8 cellular contexts compared by ENCODE assay signal in genomic region chr1:116666747-116667576, GRCh38. TPM values are rescaled to one million over a fixed set of nuclear protein-coding genes. Genes with fewer than 3 reads are reported as not detected.
A peak's percentile ranks its signal among the peaks of the same experiment; 100 is the strongest.
DNase-seq lines count a peak whose midpoint lies in the region; ATAC-seq and TF ChIP-seq lines count a peak whose summit lies in the region.

No MANE protein-coding gene starts in this region.

- H3K36me3 ChIP-seq in GM23248 (ENCODE audit: low read depth) (no peaks in the 10 kb centered on the region), SU-DHL-6 (ENCODE audit: low read length) (no peaks in the 10 kb centered on the region)

- 1 to 2% methylated on average over 39 to 53 of the region's 62 CpGs for WGBS in GM23248 (ENCODE audit: low coverage in 1 of 2, low lambda C conversion rate in 2 of 2, missing lambda C conversion rate in 2 of 2), 2 experiments

- peak overlapping the region; percentile 29 for H3K4me3 ChIP-seq in AG09309 (ENCODE audit: control insufficient read depth, low read depth, low read length)
- H3K4me3 ChIP-seq in GM23248, result peak overlapping the region; percentile 71
- peak overlapping the region; percentile 42 for H3K4me3 ChIP-seq in SU-DHL-6 (ENCODE audit: insufficient read depth, low read length, poor library complexity, severe bottlenecking)

- H3K27me3 Mint-ChIP-seq in nephron (ENCODE audit: low read depth), result peaks cover 44% of the 10 kb centered on the region

- H3K9me3 ChIP-seq in GM23248 (ENCODE audit: low read depth), result no peaks in the 10 kb centered on the region
- H3K9me3 ChIP-seq in SU-DHL-6 (ENCODE audit: insufficient read depth, low read length), result no peaks in the 10 kb centered on the region

- H3K4me2 ChIP-seq in GM23248 (ENCODE audit: unreplicated experiment), result peak overlapping the region; percentile 96
- peak overlapping the region; percentile 58 for H3K4me2 ChIP-seq in SU-DHL-6 (ENCODE audit: low read depth, low read length, poor library complexity, severe bottlenecking)

- peak overlapping the region; percentile 42 to 61 (median 53) for H3K27ac Mint-ChIP-seq in nephron

- H2AFZ ChIP-seq in GM23248 (peak overlapping the region; percentile 69), SU-DHL-6 (ENCODE audit: low read depth, low read length, severe bottlenecking) (no peak overlapping the region)

- H4K20me1 ChIP-seq in GM23248 (ENCODE audit: insufficient read depth), result no peaks in the 10 kb centered on the region
- no peaks in the 10 kb centered on the region for H4K20me1 ChIP-seq in SU-DHL-6 (ENCODE audit: low read depth, low read length)

- ATAC-seq in HG02763 (IDR thresholded peaks at IDR 0.05; ENCODE audit: unreplicated experiment), result no peak
- no peak for ATAC-seq in GM18517 (IDR thresholded peaks at IDR 0.05; ENCODE audit: unreplicated experiment)

- TF ChIP-seq POLR2A in erythroblast (IDR thresholded peaks at IDR 0.05; ENCODE audit: low read length), result no peak

- H3K36me3 Mint-ChIP-seq in nephron (ENCODE audit: low read depth), result peaks cover 6% of the 10 kb centered on the region

- H3K9me3 Mint-ChIP-seq in nephron, result no peaks in the 10 kb centered on the region

- H3K27ac ChIP-seq in GM23248 (no peak overlapping the region), SU-DHL-6 (ENCODE audit: low read depth, low read length) (no peak overlapping the region)

- no peaks in the 10 kb centered on the region for H3K79me2 ChIP-seq in GM23248 (ENCODE audit: insufficient read depth)
- no peaks in the 10 kb centered on the region for H3K79me2 ChIP-seq in SU-DHL-6 (ENCODE audit: insufficient read depth, low read length)

- peaks cover 45% of the 10 kb centered on the region for H3K27me3 ChIP-seq in GM23248 (replicated peaks; ENCODE audit: insufficient read depth)
- H3K27me3 ChIP-seq in SU-DHL-6 (ENCODE audit: low read length), result no peaks in the 10 kb centered on the region

- in situ Hi-C loops in GM23248 (cut with MboI), result no loop called here

- no peaks in the 10 kb centered on the region for H3F3A ChIP-seq in GM23248 (ENCODE audit: insufficient read depth)
- H3F3A ChIP-seq in SU-DHL-6 (ENCODE audit: insufficient read depth), result no peaks in the 10 kb centered on the region

- H3K4me3 Mint-ChIP-seq in nephron, result peak overlapping the region; percentile 88 to 92 (median 91)

- peaks cover 29% of the 10 kb centered on the region for H3K4me1 Mint-ChIP-seq in nephron

- H3K9me2 ChIP-seq in GM23248 (ENCODE audit: insufficient read depth) (no peaks in the 10 kb centered on the region), SU-DHL-6 (replicated peaks; ENCODE audit: insufficient read depth, low read length) (no peaks in the 10 kb centered on the region)

- H3K4me1 ChIP-seq in GM23248 (ENCODE audit: insufficient read depth), result no peaks in the 10 kb centered on the region; the same call in 1 of the 2 replicates

- H3K9ac ChIP-seq in GM23248 (no peak overlapping the region), SU-DHL-6 (ENCODE audit: low read length) (no peak overlapping the region; the same call in 1 of the 2 replicates)

- TF ChIP-seq CTCF in AG09309 (IDR thresholded peaks at IDR 0.05; ENCODE audit: control insufficient read depth, insufficient read depth, low read depth, low read length, missing control alignments), result no peak
- TF ChIP-seq CTCF in SU-DHL-6 (IDR thresholded peaks at IDR 0.05; ENCODE audit: insufficient read depth, low read length, poor library complexity, severe bottlenecking), result no peak
- no peak for TF ChIP-seq CTCF in nephron (IDR thresholded peaks at IDR 0.05; ENCODE audit: unreplicated experiment in 3 of 3)

- no peak for DNase-seq in AG09309 (ENCODE audit: low read depth)
- DNase-seq in GM23248, result peak; percentile 27
- DNase-seq in erythroblast (lab: John Stamatoyannopoulos, UW), result peak; percentile 23
- no peak for DNase-seq in pons (ENCODE audit: low spot score)

RNA-seq across cellular contexts. Expression of gene IGSF3, which starts 0.6 kb away (rescaled TPM):
- 0.22 and 0.51 TPM in 2 replicates for total RNA-seq in GM23248 (2014; rRNA removed; shearing (Covaris generic))
- polyA plus RNA-seq in GM23248 (2016; fragmentation: Nextera tagmentation; extraction: Ambion mirVana), result 0.08 and 0.34 TPM in 2 replicates

Comparison
In these comparisons a context has a peak if more than half of its experiments do, and no peak if none do; other contexts are left out.
1. DNase-seq: peak in GM23248 (single experiment) and erythroblast (2 of 2); none in AG09309 (single experiment) and pons (single experiment).
2. Peak in every context shown above with its lines, with median percentiles within 50 percentile points of each other: H3K4me3 ChIP-seq.